18 cellular contexts compared by ENCODE assay signal in genomic region chr20:4844766-4845465, GRCh38. TPM values are rescaled to one million over a fixed set of nuclear protein-coding genes. Genes with fewer than 3 reads are reported as not detected.
DNase-seq lines count a peak whose midpoint lies in the region; ATAC-seq and TF ChIP-seq lines count a peak whose summit lies in the region.
"Had no signal": no experiment of that assay in that cellular context is flagged by ENCODE, and none has a peak within 500 bp of the region (broad histone marks: within the 10 kb centered on the region; RNA-seq: fewer than 3 reads in every experiment).

No MANE protein-coding gene starts in this region.

- H3K4me1 Mint-ChIP-seq in stimulated activated naive CD8-positive, alpha-beta T cell treated with anti-CD3 and anti-CD28 coated beads, Interleukin-15, Interleukin-2, amounts not matched to agents 100 ng/mL and 50 ng/mL, for 24 hours (ENCODE audit: low read depth): peaks cover 8% of the 10 kb centered on the region
- H3K4me1 Mint-ChIP-seq in activated naive CD8-positive, alpha-beta T cell treated with anti-CD3 and anti-CD28 coated beads, Interleukin-2, amount 50 U/mL, for 24 hours: peaks cover 8% of the 10 kb centered on the region

- H3K9ac ChIP-seq in mesendoderm (ENCODE audit: low read length): no peak overlapping the region

- no peak overlapping the region for H3K18ac ChIP-seq in mesendoderm (ENCODE audit: low read length)

- H3K27ac Mint-ChIP-seq in stimulated activated naive CD8-positive, alpha-beta T cell treated with anti-CD3 and anti-CD28 coated beads, Interleukin-15, Interleukin-2, amounts not matched to agents 100 ng/mL and 50 ng/mL, for 24 hours: peak overlapping the region; percentile 56
- H3K27ac Mint-ChIP-seq in activated naive CD8-positive, alpha-beta T cell treated with anti-CD3 and anti-CD28 coated beads, Interleukin-2, amount 50 U/mL, for 24 hours: peak overlapping the region; percentile 69
- H3K27ac Mint-ChIP-seq: activated T-cell treated with anti-CD3 and anti-CD28 coated beads, Interleukin-2, amount 50 U/mL, for 72 hours; progenitor cell of endocrine pancreas had no signal

- no peaks in the 10 kb centered on the region for H3K79me2 ChIP-seq in mesendoderm (ENCODE audit: control insufficient read depth, insufficient read depth, low read length)

- no peak overlapping the region for H3K4me3 ChIP-seq in upper lobe of right lung
- no peak overlapping the region for H3K4me3 ChIP-seq in mesendoderm (ENCODE audit: low read length)
- H3K4me3 ChIP-seq: coronary artery, heart right ventricle had no signal

- WGBS in mesendoderm (ENCODE audit: extremely low coverage, insufficient coverage, low lambda C conversion rate): no CpG with 5 or more reads among the region's 9 CpGs

- H3K79me1 ChIP-seq in mesendoderm (ENCODE audit: low read length): no peaks in the 10 kb centered on the region

- intact Hi-C loops in upper lobe of right lung (cut with DNase I): no loop called here

- DNase-seq in stimulated activated naive CD8-positive, alpha-beta T cell treated with anti-CD3 and anti-CD28 coated beads, Interleukin-15, Interleukin-2, amounts not matched to agents 100 U/mL and 50 U/mL, for 24 hours: no peak
- peak; percentile 75 for DNase-seq in NOMO-1 treated with DMSO at 0.1 percent for 48 hours (lab: John Stamatoyannopoulos, UW; ENCODE audit: unreplicated experiment)
- no peak for DNase-seq in activated naive CD8-positive, alpha-beta T cell treated with anti-CD3 and anti-CD28 coated beads, Interleukin-2, amount 50 U/mL, for 24 hours
- DNase-seq in upper lobe of right lung: no peak
- DNase-seq in mesenteric fat pad (ENCODE audit: low spot score): no peak
- no peak for DNase-seq in HK-2 (ENCODE audit: unreplicated experiment)
- no peak for DNase-seq in mesendoderm
- DNase-seq: activated T-cell treated with anti-CD3 and anti-CD28 coated beads, Interleukin-2, amount 50 U/mL, for 72 hours; BE2C; DND-41; heart right ventricle; kidney glomerular epithelial cell; NCI-H2081 treated with DMSO at 0.1 percent for 48 hours; NCI-H774 had no signal

- H3K36me3 ChIP-seq in upper lobe of right lung: no peaks in the 10 kb centered on the region
- H3K36me3 ChIP-seq in mesendoderm (ENCODE audit: control insufficient read depth, insufficient read depth, low read length): no peaks in the 10 kb centered on the region
- H3K36me3 ChIP-seq: BE2C, heart right ventricle had no signal

- H2BK5ac ChIP-seq in mesendoderm (ENCODE audit: low read length): no peak overlapping the region

- H3K4ac ChIP-seq in mesendoderm (ENCODE audit: low read depth, low read length): no peak overlapping the region

- no peak overlapping the region for H3K4me3 Mint-ChIP-seq in stimulated activated naive CD8-positive, alpha-beta T cell treated with anti-CD3 and anti-CD28 coated beads, Interleukin-15, Interleukin-2, amounts not matched to agents 100 ng/mL and 50 ng/mL, for 24 hours
- no peak overlapping the region for H3K4me3 Mint-ChIP-seq in activated naive CD8-positive, alpha-beta T cell treated with anti-CD3 and anti-CD28 coated beads, Interleukin-2, amount 50 U/mL, for 24 hours

- H3K27ac ChIP-seq in upper lobe of right lung (no peak overlapping the region), mesendoderm (ENCODE audit: low read depth, low read length) (no peak overlapping the region)
- H3K27ac ChIP-seq: coronary artery had no signal

- H3K4me1 ChIP-seq in upper lobe of right lung (no peaks in the 10 kb centered on the region), mesendoderm (ENCODE audit: control insufficient read depth, low read depth, low read length) (no peaks in the 10 kb centered on the region)
- H3K4me1 ChIP-seq: BE2C had no signal

- no peak overlapping the region for H2BK120ac ChIP-seq in mesendoderm (ENCODE audit: low read depth, low read length)

- no peaks in the 10 kb centered on the region for H3K27me3 Mint-ChIP-seq in stimulated activated naive CD8-positive, alpha-beta T cell treated with anti-CD3 and anti-CD28 coated beads, Interleukin-15, Interleukin-2, amounts not matched to agents 100 ng/mL and 50 ng/mL, for 24 hours
- no peaks in the 10 kb centered on the region for H3K27me3 Mint-ChIP-seq in activated naive CD8-positive, alpha-beta T cell treated with anti-CD3 and anti-CD28 coated beads, Interleukin-2, amount 50 U/mL, for 24 hours

- H4K5ac ChIP-seq in mesendoderm (ENCODE audit: low read length): no peak overlapping the region

- H2AK5ac ChIP-seq in mesendoderm (ENCODE audit: low read length): no peak overlapping the region

- no peaks in the 10 kb centered on the region for H3K9me3 ChIP-seq in upper lobe of right lung
- H3K9me3 ChIP-seq: BE2C had no signal

- H3K36me3 Mint-ChIP-seq in stimulated activated naive CD8-positive, alpha-beta T cell treated with anti-CD3 and anti-CD28 coated beads, Interleukin-15, Interleukin-2, amounts not matched to agents 100 ng/mL and 50 ng/mL, for 24 hours (ENCODE audit: low read depth): no peaks in the 10 kb centered on the region
- H3K36me3 Mint-ChIP-seq in activated naive CD8-positive, alpha-beta T cell treated with anti-CD3 and anti-CD28 coated beads, Interleukin-2, amount 50 U/mL, for 24 hours (ENCODE audit: low read depth): no peaks in the 10 kb centered on the region

- H4K8ac ChIP-seq in mesendoderm (ENCODE audit: low read depth, low read length): no peak overlapping the region

- no peak for ATAC-seq in stimulated activated naive CD8-positive, alpha-beta T cell treated with anti-CD3 and anti-CD28 coated beads, Interleukin-15, Interleukin-2, amounts not matched to agents 100 U/mL and 50 U/mL, for 24 hours
- no peak for ATAC-seq in activated naive CD8-positive, alpha-beta T cell treated with anti-CD3 and anti-CD28 coated beads, Interleukin-2, amount 50 U/mL, for 24 hours
- ATAC-seq in upper lobe of right lung: peak; percentile 58
- ATAC-seq: esophagus mucosa, heart right ventricle had no signal

- no peak overlapping the region for H3K56ac ChIP-seq in mesendoderm (ENCODE audit: low read length)

- H3K23ac ChIP-seq in mesendoderm (ENCODE audit: low read length): no peak overlapping the region

- no peaks in the 10 kb centered on the region for H3K9me3 Mint-ChIP-seq in stimulated activated naive CD8-positive, alpha-beta T cell treated with anti-CD3 and anti-CD28 coated beads, Interleukin-15, Interleukin-2, amounts not matched to agents 100 ng/mL and 50 ng/mL, for 24 hours
- peaks cover 3% of the 10 kb centered on the region for H3K9me3 Mint-ChIP-seq in activated naive CD8-positive, alpha-beta T cell treated with anti-CD3 and anti-CD28 coated beads, Interleukin-2, amount 50 U/mL, for 24 hours

- TF ChIP-seq CTCF in upper lobe of right lung (IDR thresholded peaks at IDR 0.05): no peak

- H2BK15ac ChIP-seq in mesendoderm (replicated peaks; ENCODE audit: low read depth): no peak overlapping the region

- no peaks in the 10 kb centered on the region for H3K27me3 ChIP-seq in upper lobe of right lung
- H3K27me3 ChIP-seq in mesendoderm (ENCODE audit: insufficient read depth, low read length, poor library complexity): no peaks in the 10 kb centered on the region
- H3K27me3 ChIP-seq: heart right ventricle had no signal

- H3K4me2 ChIP-seq in mesendoderm (ENCODE audit: low read length): no peak overlapping the region

RNA-seq across cellular contexts. Expression of gene RASSF2, which starts 21.5 kb away (rescaled TPM):
- total RNA-seq in upper lobe of right lung: 35.3 TPM
- total RNA-seq in mesenteric fat pad: 29.7 TPM
- 2.1 TPM for polyA plus RNA-seq in mesendoderm (2013, experiment 1 of 2)
- polyA plus RNA-seq in mesendoderm (2013, experiment 2 of 2): 2.3 TPM
